In genomic region chr19:9799162-9799561, GRCh38 we compare ENCODE assay signal across 1 cellular context.
TF ChIP-seq lines count a peak whose summit lies in the region.

No MANE protein-coding gene starts in this region.

TF ChIP-seq in HEK293, 187 proteins besides CTCF, POLR2A, EP300 and RAD21 (continued from another document):
- no peak for TF ChIP-seq ZNF571 (tag by site-specific recombination; IDR thresholded peaks at IDR 0.05)
